ENCODE assay signal across 12 cellular contexts in the genomic region with DNA sequence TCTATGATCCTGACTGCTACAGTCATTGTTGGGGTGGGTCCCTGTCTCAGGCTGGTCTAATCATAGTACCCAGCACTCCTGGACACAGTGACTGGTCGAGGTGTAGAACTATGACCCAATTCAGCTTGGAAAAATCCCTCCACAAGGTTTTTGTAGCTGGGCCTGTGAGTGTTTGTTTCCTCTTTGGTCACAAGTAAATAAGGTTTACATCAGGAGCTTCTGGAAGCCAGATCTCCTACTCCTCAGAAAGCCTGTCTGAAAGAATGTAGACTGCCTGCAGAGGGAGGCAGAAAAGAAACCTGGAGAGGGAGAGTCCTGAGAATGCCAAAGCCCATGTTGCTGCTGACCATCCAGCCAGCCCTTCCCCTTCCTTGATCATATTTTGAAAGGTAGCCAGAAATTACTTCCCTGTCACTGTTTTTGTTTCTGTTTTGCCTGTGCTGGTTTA.
DNase-seq lines count a peak whose midpoint lies in the region; ATAC-seq, FAIRE-seq and TF ChIP-seq lines count a peak whose summit lies in the region.
"Had no signal": no experiment of that assay in that cellular context is flagged by ENCODE, and none has a peak within 500 bp of the region (broad histone marks: within the 10 kb centered on the region; RNA-seq: fewer than 3 reads in every experiment).

No MANE protein-coding gene starts in this region.

- 71% methylated on average over 1 of the region's 1 CpG; no CpG with 5 or more reads in 1 of the 2 experiments for WGBS in mesodermal cell (ENCODE audit: insufficient coverage in 2 of 2), 2 experiments

- intact Hi-C loops in kidney (cut with DNase I): no loop called here

- H3K4me1 ChIP-seq in mesodermal cell (ENCODE audit: control insufficient read depth, insufficient read depth, low read length, poor library complexity, severe bottlenecking) (peaks cover 21% of the 10 kb centered on the region), kidney (ENCODE audit: control insufficient read depth in 1 of 2, insufficient read depth in 1 of 2, low read depth in 1 of 2, low read length in 2 of 2) (no peaks in the 10 kb centered on the region)

- FAIRE-seq in kidney (lab: Jason Lieb, UNC): no peak

- no peaks in the 10 kb centered on the region for H3K36me3 ChIP-seq in mesodermal cell (ENCODE audit: control insufficient read depth, insufficient read depth, low read length)
- H3K36me3 ChIP-seq in kidney (ENCODE audit: control insufficient read depth in 1 of 2, insufficient read depth in 2 of 2, low read length in 2 of 2): no peaks in the 10 kb centered on the region

- DNase-seq in AG20443 (ENCODE audit: low spot score): peak; percentile 55
- peak; percentile 46 for DNase-seq in NCI-H226
- peak; percentile 43 for DNase-seq in dedifferentiated amniotic fluid mesenchymal stem cell (ENCODE audit: extremely low spot score)
- DNase-seq in mesenteric fat pad (ENCODE audit: low spot score): no peak
- DNase-seq in NCI-H510A treated with DMSO at 0.1 percent for 48 hours (lab: John Stamatoyannopoulos, UW): no peak
- no peak for DNase-seq in kidney
- DNase-seq: activated CD8-positive, alpha-beta memory T cell treated with anti-CD3 and anti-CD28 coated beads for 24 hours; GDM1; GOT3; NCI-H1436 had no signal

- H3K9me3 ChIP-seq in mesodermal cell (ENCODE audit: control insufficient read depth, low read length) (no peaks in the 10 kb centered on the region), kidney (ENCODE audit: control insufficient read depth in 1 of 2, low read length in 2 of 2) (no peaks in the 10 kb centered on the region)

- no peak for ATAC-seq in HG02623 (IDR thresholded peaks at IDR 0.05; ENCODE audit: unreplicated experiment)

- H3K27ac ChIP-seq in mesodermal cell (ENCODE audit: low read depth, low read length, severe bottlenecking): peak overlapping the region; percentile 37
- H3K27ac ChIP-seq in kidney (ENCODE audit: low read depth in 2 of 2, low read length in 2 of 2): peak overlapping the region in 1 of 2 donors; percentile 5

- no peak overlapping the region for H3K4me3 ChIP-seq in mesodermal cell (ENCODE audit: extremely low read depth, insufficient read depth, low read length, poor library complexity, severe bottlenecking)
- no peak overlapping the region for H3K4me3 ChIP-seq in kidney (ENCODE audit: low read length in 2 of 2)

- TF ChIP-seq CTCF in kidney (IDR thresholded peaks at IDR 0.05; ENCODE audit: borderline replicate concordance, extremely low read depth, insufficient read depth): no peak

- H3K9ac ChIP-seq in kidney (ENCODE audit: low read length in 2 of 2): no peak overlapping the region

Comparison
In these comparisons a context has a peak if more than half of its experiments do, and no peak if none do; other contexts are left out.
1. DNase-seq: peak in AG20443 (single experiment), NCI-H226 (single experiment) and dedifferentiated amniotic fluid mesenchymal stem cell (single experiment); none in mesenteric fat pad (single experiment), NCI-H510A treated with DMSO at 0.1 percent for 48 hours (single experiment) and kidney (single experiment).